Comparison of ENCODE assay signal across 8 cellular contexts in genomic region chr2:108588070-108588668, GRCh38. TPM values are rescaled to one million over a fixed set of nuclear protein-coding genes. Genes with fewer than 3 reads are reported as not detected.
A peak's percentile ranks its signal among the peaks of the same experiment; 100 is the strongest.
DNase-seq lines count a peak whose midpoint lies in the region; ATAC-seq and TF ChIP-seq lines count a peak whose summit lies in the region.

No MANE protein-coding gene starts in this region.

- ATAC-seq in GM21515 (IDR thresholded peaks at IDR 0.05; ENCODE audit: unreplicated experiment) (peak; percentile 35), gastrocnemius medialis (peak; percentile 45 to 50)

- H3K36me3 ChIP-seq in gastrocnemius medialis = no peaks in the 10 kb centered on the region

- peak overlapping the region; percentile 83 to 87 (median 86) for H3K27ac ChIP-seq in gastrocnemius medialis

- no peak overlapping the region for H3K4me3 ChIP-seq in fibroblast of villous mesenchyme (ENCODE audit: low read depth, low read length)
- H3K4me3 ChIP-seq in gastrocnemius medialis = peak overlapping the region in 1 of 4 donors; percentile 20

- peaks cover 74 to 76% of the 10 kb centered on the region in 2 donors for H3K4me1 ChIP-seq in gastrocnemius medialis

- H3K27me3 ChIP-seq in gastrocnemius medialis = no peaks in the 10 kb centered on the region

- in situ Hi-C loops in gastrocnemius medialis (cut with MboI; ENCODE audit: low sequenced_read_pairs in 4 of 4) = loop anchor here in 2 of 4 donors (10.0 to 25.0 kb wide), 2 partner anchors 126 to 243 kb away; no protein-coding TSS in a partner anchor

- TF ChIP-seq POLR2A in gastrocnemius medialis (IDR thresholded peaks at IDR 0.05) = peak in 1 of 2 donors; percentile 17

- intact Hi-C loops in gastrocnemius medialis (cut with DNase I; ENCODE audit: low total_unique reads) = no loop called here

- TF ChIP-seq CTCF in fibroblast of villous mesenchyme (IDR thresholded peaks at IDR 0.05; ENCODE audit: insufficient read depth, low read depth, low read length) (no peak), gastrocnemius medialis (IDR thresholded peaks at IDR 0.05 in 4 of 5, conservative IDR thresholded peaks at IDR 0.05 in 1 of 5) (no peak)

- DNase-seq in SIG-M5 (lab: John Stamatoyannopoulos, UW) (peak; percentile 92), fibroblast of villous mesenchyme (ENCODE audit: low read depth) (peak; percentile 58), gastrocnemius medialis (no peak), UCSD-AML1 (lab: John Stamatoyannopoulos, UW; ENCODE audit: unreplicated experiment) (no peak), inferior parietal cortex (ENCODE audit: extremely low spot score) (no peak), mesenteric fat pad (ENCODE audit: low spot score) (no peak), activated gamma-delta T cell (lab: John Stamatoyannopoulos, UW) (no peak)

- no peaks in the 10 kb centered on the region for H3K9me3 ChIP-seq in gastrocnemius medialis

RNA-seq across cellular contexts. Expression of gene LIMS1, which starts 53.9 kb away (rescaled TPM):
- total RNA-seq in fibroblast of villous mesenchyme = 152 and 162 TPM in 2 replicates
- 100 to 1,000 TPM; 147 to 308 (median 224) TPM for total RNA-seq in gastrocnemius medialis
- total RNA-seq in mesenteric fat pad = 113 TPM

Comparison
In these comparisons a context has a peak if more than half of its experiments do, and no peak if none do; other contexts are left out.
1. DNase-seq: peak in SIG-M5 (single experiment) and fibroblast of villous mesenchyme (single experiment); none in gastrocnemius medialis (0 of 2), UCSD-AML1 (single experiment), inferior parietal cortex (single experiment), mesenteric fat pad (single experiment) and activated gamma-delta T cell (single experiment).